Comparison of ENCODE assay signal across 18 cellular contexts in the genomic region with DNA sequence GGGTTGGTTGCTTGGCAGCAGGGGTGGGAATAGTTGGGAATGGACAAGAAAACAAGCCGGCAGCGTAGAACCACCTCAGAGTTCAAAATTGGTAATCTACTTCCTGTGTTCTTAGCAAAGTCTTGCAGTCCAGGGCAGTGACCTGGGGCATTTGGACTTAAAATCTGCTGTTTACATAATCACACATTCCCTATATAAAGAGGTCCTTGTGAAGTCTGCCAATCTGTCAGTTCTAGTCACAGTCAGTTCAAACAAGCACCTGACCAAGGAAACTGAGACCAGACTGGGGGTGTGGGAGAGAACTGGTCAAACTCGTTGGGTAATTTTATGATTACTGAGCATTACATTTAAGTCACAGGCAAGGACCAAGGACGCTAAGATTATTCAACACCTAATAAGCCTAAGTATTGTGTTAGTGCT.
DNase-seq lines count a peak whose midpoint lies in the region; ATAC-seq, FAIRE-seq and TF ChIP-seq lines count a peak whose summit lies in the region.
"Had no signal": no experiment of that assay in that cellular context is flagged by ENCODE, and none has a peak within 500 bp of the region (broad histone marks: within the 10 kb centered on the region; RNA-seq: fewer than 3 reads in every experiment).

No MANE protein-coding gene starts in this region.

- TF ChIP-seq CTCF in ascending aorta (IDR thresholded peaks at IDR 0.05) = no peak
- TF ChIP-seq CTCF in left ventricle myocardium inferior (IDR thresholded peaks at IDR 0.05; ENCODE audit: borderline replicate concordance) = no peak
- TF ChIP-seq CTCF in pancreas (IDR thresholded peaks at IDR 0.05) = no peak

- peak; percentile 68 to 77 (median 73) for ATAC-seq in pancreas

- 7 to 13% methylated on average over 4 of the region's 4 CpGs for WGBS in pancreas, 2 donors

- H3K9me3 ChIP-seq in ascending aorta = no peaks in the 10 kb centered on the region
- H3K9me3 ChIP-seq in left ventricle myocardium inferior (replicated peaks) = no peaks in the 10 kb centered on the region
- H3K9me3 ChIP-seq in pancreas = no peaks in the 10 kb centered on the region
- H3K9me3 ChIP-seq: HAP-1 had no signal

- peak overlapping the region; percentile 74 to 80 for H3K27ac ChIP-seq in ascending aorta
- peak overlapping the region; percentile 83 for H3K27ac ChIP-seq in left ventricle myocardium inferior (replicated peaks)
- peak overlapping the region; percentile 49 to 87 (median 82) for H3K27ac ChIP-seq in pancreas
- H3K27ac ChIP-seq: neural progenitor cell had no signal

- H3K4me3 ChIP-seq in ascending aorta (no peak overlapping the region), left ventricle myocardium inferior (no peak overlapping the region), pancreas (peak overlapping the region in 1 of 4 donors; percentile 5)
- H3K4me3 ChIP-seq: HAP-1, neural progenitor cell had no signal

- no peaks in the 10 kb centered on the region for H3K27me3 ChIP-seq in ascending aorta
- H3K27me3 ChIP-seq in left ventricle myocardium inferior (ENCODE audit: low read depth) = no peaks in the 10 kb centered on the region
- H3K27me3 ChIP-seq in pancreas = no peaks in the 10 kb centered on the region
- H3K27me3 ChIP-seq: neural progenitor cell had no signal

- H3K36me3 ChIP-seq in ascending aorta (no peaks in the 10 kb centered on the region), left ventricle myocardium inferior (no peaks in the 10 kb centered on the region), pancreas (no peaks in the 10 kb centered on the region)
- H3K36me3 ChIP-seq: HAP-1, neural progenitor cell had no signal

- intact Hi-C loops in ascending aorta (cut with DNase I) (no loop called here), left ventricle myocardium inferior (cut with micrococcal nuclease) (no loop called here), pancreas (cut with DNase I) (no loop called here)

- H3K4me1 ChIP-seq in ascending aorta (peaks cover 12 to 41% of the 10 kb centered on the region in 2 donors), left ventricle myocardium inferior (peaks cover 79% of the 10 kb centered on the region), pancreas (peaks cover 40 to 57% (median 52%) of the 10 kb centered on the region in 3 donors)
- H3K4me1 ChIP-seq: neural progenitor cell had no signal

- DNase-seq in Ammon's horn (ENCODE audit: low spot score) = peak; percentile 20
- peak in 1 of 2 donors; percentile 70 for DNase-seq in ascending aorta (ENCODE audit: low spot score in 2 of 2)
- DNase-seq in left ventricle myocardium inferior = no peak
- peak in 4 of 6 donors; percentile 41 to 77 (median 63) for DNase-seq in pancreas
- no peak for DNase-seq in activated CD4-positive, alpha-beta T cell treated with anti-CD3 and anti-CD28 coated beads, Interleukin-2, amount 50 U/mL, for 1 hour
- DNase-seq in erythroblast (lab: John Stamatoyannopoulos, UW) = no peak
- DNase-seq in NOMO-1 treated with dmso at 0.1 percent for 144 hours (lab: John Stamatoyannopoulos, UW; ENCODE audit: unreplicated experiment) = no peak
- DNase-seq in GM12891 (ENCODE audit: insufficient read length, low spot score) = no peak
- DNase-seq: activated gamma-delta T cell treated with Interleukin-2 at 50 U/mL for 16 hours; central memory CD4-positive, alpha-beta T cell; NCI-H1092 treated with DMSO at 0.1 percent for 48 hours; NCI-H446; stimulated activated CD4-positive, alpha-beta T cell treated with anti-CD3 and anti-CD28 coated beads, Interleukin-12 subunit alpha, Interleukin-12 subunit beta, amount 100 ng/mL, for 4 hours; T-helper 9 cell had no signal

- FAIRE-seq in pancreas (lab: Jason Lieb, UNC) = no peak
- no peak for FAIRE-seq in GM12891 (lab: Jason Lieb, UNC)
- FAIRE-seq: HTR-8/SVneo, islet of Langerhans had no signal

- TF ChIP-seq POLR2A in erythroblast (IDR thresholded peaks at IDR 0.05; ENCODE audit: low read length) (no peak), GM12891 (IDR thresholded peaks at IDR 0.05; ENCODE audit: low read depth, low read length) (no peak)

TF ChIP-seq in GM12891, 5 proteins besides CTCF, POLR2A, EP300 and RAD21:
- TF ChIP-seq TAF1 (IDR thresholded peaks at IDR 0.05; ENCODE audit: low read depth, low read length) = no peak
- TF ChIP-seq POLR2AphosphoS5 (IDR thresholded peaks at IDR 0.05; ENCODE audit: low read depth, low read length) = no peak
TF ChIP-seq in GM12891: peak in this region for 0.

Comparison
In these comparisons a context has a peak if more than half of its experiments do, and no peak if none do; other contexts are left out.
1. DNase-seq: peak in Ammon's horn (single experiment) and pancreas (4 of 6); none in left ventricle myocardium inferior (single experiment), activated CD4-positive, alpha-beta T cell treated with anti-CD3 and anti-CD28 coated beads, Interleukin-2, amount 50 U/mL, for 1 hour (single experiment), erythroblast (0 of 2), NOMO-1 treated with dmso at 0.1 percent for 144 hours (single experiment) and GM12891 (single experiment).
2. Peak in every context shown above with its lines, with median percentiles within 50 percentile points of each other: H3K27ac ChIP-seq.